ENCODE assay signal across 10 cellular contexts in the genomic region with DNA sequence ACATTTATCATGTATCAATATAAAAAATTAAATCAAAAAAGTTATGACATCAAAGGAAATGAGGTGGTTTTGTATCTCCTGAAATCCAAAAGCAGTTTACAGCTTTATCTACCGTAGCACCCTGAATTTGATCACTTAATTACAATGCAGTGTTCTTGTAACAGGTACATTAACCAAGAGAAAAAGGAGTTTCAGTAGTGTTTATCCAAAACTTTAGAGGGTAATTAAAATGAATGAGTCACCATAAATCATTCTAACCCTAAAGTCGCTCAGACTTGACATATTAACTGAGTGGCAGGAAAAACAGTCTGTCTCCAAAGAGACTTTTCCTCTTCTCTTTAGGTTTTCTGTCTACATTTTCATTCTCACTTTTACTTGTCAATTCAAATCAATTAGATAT.
"Had no signal": no experiment of that assay in that cellular context is flagged by ENCODE, and none has a peak within 500 bp of the region (broad histone marks: within the 10 kb centered on the region; RNA-seq: fewer than 3 reads in every experiment).

No MANE protein-coding gene starts in this region.

- ATAC-seq: activated CD8-positive, alpha-beta T cell treated with anti-CD3 and anti-CD28 coated beads, Interleukin-2, amount 10 ng/mL, durations not matched to agents 7 days and 5 days; activated naive CD8-positive, alpha-beta T cell treated with anti-CD3 and anti-CD28 coated beads, Interleukin-2, amount 50 U/mL, for 24 hours; left cardiac atrium; naive thymus-derived CD4-positive, alpha-beta T cell had no signal

- DNase-seq: activated CD4-positive, alpha-beta T cell treated with anti-CD3 and anti-CD28 coated beads for 4 hours; activated CD8-positive, alpha-beta memory T cell treated with anti-CD3 and anti-CD28 coated beads, Interleukin-2, amount 50 U/mL, for 48 hours; activated CD8-positive, alpha-beta T cell treated with anti-CD3 and anti-CD28 coated beads, Interleukin-2, amount 10 ng/mL, durations not matched to agents 7 days and 5 days; activated naive CD4-positive, alpha-beta T cell treated with Interleukin-2 at 50 U/mL for 16 hours; activated naive CD8-positive, alpha-beta T cell treated with anti-CD3 and anti-CD28 coated beads, Interleukin-2, amount 50 U/mL, for 24 hours; dorsolateral prefrontal cortex; glutamatergic neuron; left cardiac atrium; naive thymus-derived CD4-positive, alpha-beta T cell; stomach had no signal
